In the genomic region with DNA sequence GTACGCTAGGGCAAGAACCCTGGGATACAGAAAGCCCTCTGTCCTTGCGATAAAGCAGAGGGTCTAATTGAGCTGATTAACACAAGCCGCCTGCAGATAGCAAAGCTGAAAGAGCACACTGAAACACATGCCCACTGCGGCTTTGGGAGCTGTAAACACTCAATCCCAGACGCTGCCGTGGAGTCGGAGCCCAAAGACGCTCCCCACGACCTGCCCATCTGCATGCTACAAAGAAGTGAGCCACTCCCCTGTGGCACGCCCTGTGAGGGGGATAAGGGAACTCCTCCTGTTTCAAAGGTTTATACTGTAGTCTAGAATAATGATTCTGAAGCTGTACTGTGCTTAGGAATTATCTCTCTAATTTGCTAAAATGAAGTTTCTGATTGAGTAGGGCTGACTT, we compare ENCODE assay signal across 18 cellular contexts.
"Had no signal": no experiment of that assay in that cellular context is flagged by ENCODE, and none has a peak within 500 bp of the region (broad histone marks: within the 10 kb centered on the region; RNA-seq: fewer than 3 reads in every experiment).

No MANE protein-coding gene starts in this region.

- H3K27me3 ChIP-seq: esophagus muscularis mucosa, gastrocnemius medialis, heart right ventricle, neutrophil, right atrium auricular region, thyroid gland had no signal

- H3K9me3 ChIP-seq: esophagus muscularis mucosa, gastrocnemius medialis, neutrophil, right atrium auricular region, thyroid gland had no signal

- H3K36me3 ChIP-seq: esophagus muscularis mucosa, gastrocnemius medialis, heart right ventricle, neutrophil, right atrium auricular region, thyroid gland had no signal

- H3K4me3 ChIP-seq: dorsolateral prefrontal cortex, esophagus muscularis mucosa, gastrocnemius medialis, heart right ventricle, right atrium auricular region, thyroid gland had no signal

- ATAC-seq: gastrocnemius medialis; heart right ventricle; left lobe of liver; naive thymus-derived CD4-positive, alpha-beta T cell had no signal

- H3K27me3 Mint-ChIP-seq: naive thymus-derived CD4-positive, alpha-beta T cell; type B pancreatic cell had no signal

- H3K4me1 ChIP-seq: esophagus muscularis mucosa, gastrocnemius medialis, heart right ventricle, right atrium auricular region, thyroid gland had no signal

- H3K4me3 Mint-ChIP-seq: naive thymus-derived CD4-positive, alpha-beta T cell; nephron progenitor cell; type B pancreatic cell had no signal

- H3K36me3 Mint-ChIP-seq: naive thymus-derived CD4-positive, alpha-beta T cell; type B pancreatic cell had no signal

- DNase-seq: cortex of kidney; dorsolateral prefrontal cortex; effector CD8-positive, alpha-beta T cell; gastrocnemius medialis; heart right ventricle; islet precursor cell; mammary epithelial cell; naive thymus-derived CD4-positive, alpha-beta T cell; nephron progenitor cell; small intestine; stimulated activated CD4-positive, alpha-beta T cell treated with anti-CD3 and anti-CD28 coated beads, Interleukin-2, amount 100 ng/mL, for 48 hours; stimulated activated naive CD4-positive, alpha-beta T cell treated with Interleukin-2 at 50 U/mL for 16 hours; thyroid gland had no signal

- H3K27ac Mint-ChIP-seq: naive thymus-derived CD4-positive, alpha-beta T cell; nephron progenitor cell; type B pancreatic cell had no signal

- H3K27ac ChIP-seq: dorsolateral prefrontal cortex, esophagus muscularis mucosa, gastrocnemius medialis, heart right ventricle, neutrophil, right atrium auricular region, thyroid gland had no signal

- H3K9me3 Mint-ChIP-seq: nephron progenitor cell, type B pancreatic cell had no signal

- H3K4me1 Mint-ChIP-seq: naive thymus-derived CD4-positive, alpha-beta T cell; nephron progenitor cell had no signal
